ENCODE assay signal across 1 cellular context in genomic region chr19:14782978-14783545, GRCh38.
TF ChIP-seq lines count a peak whose summit lies in the region.

No MANE protein-coding gene starts in this region.

TF ChIP-seq in GM23338, 12 proteins besides CTCF, POLR2A, EP300 and RAD21 (continued from another document):
- TF ChIP-seq ZNF462 (CRISPR knock-in tag; IDR thresholded peaks at IDR 0.05) = no peak
